ENCODE assay signal across 19 cellular contexts in the genomic region with DNA sequence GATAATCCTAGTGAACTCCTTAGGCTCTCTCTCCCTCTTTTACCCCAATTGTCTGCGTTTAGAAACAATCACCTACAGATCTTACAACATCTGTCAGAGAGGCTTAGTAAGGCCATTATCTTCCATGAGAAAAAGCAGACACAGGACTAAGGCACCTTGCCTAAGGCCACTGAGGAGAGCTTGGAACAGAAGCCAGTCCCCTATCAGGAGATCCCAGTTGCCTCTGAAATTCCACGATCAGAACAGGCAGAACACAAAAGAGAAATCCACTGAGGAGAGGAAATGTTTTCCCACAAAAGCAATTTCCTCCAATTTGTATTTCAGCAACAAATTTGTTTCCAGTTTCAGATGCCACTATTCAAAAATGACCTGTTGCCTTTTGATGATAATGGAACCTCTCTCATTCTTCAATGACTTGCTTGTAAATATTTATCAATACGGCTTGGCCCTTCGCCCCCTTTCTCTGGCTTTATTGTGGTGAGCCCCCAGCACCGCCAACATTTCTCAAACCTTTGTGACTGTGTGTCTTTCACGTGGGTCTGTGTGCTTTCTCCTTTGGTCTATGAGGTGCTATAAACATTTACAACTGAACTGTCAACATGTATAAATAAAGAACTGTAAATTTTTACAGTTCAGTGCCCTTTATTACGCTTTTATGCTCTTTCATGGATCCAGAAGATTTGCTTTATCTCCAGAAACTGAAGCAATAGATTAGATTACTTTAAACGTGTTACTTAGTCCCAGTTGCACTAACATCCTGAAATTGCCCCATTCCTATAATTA.
DNase-seq lines count a peak whose midpoint lies in the region; ATAC-seq and TF ChIP-seq lines count a peak whose summit lies in the region.
"Had no signal": no experiment of that assay in that cellular context is flagged by ENCODE, and none has a peak within 500 bp of the region (broad histone marks: within the 10 kb centered on the region; RNA-seq: fewer than 3 reads in every experiment).

No MANE protein-coding gene starts in this region.

- H3K27me3 ChIP-seq in heart right ventricle = no peaks in the 10 kb centered on the region
- no peaks in the 10 kb centered on the region for H3K27me3 ChIP-seq in muscle layer of duodenum (ENCODE audit: low read depth, low read length)
- peaks cover 4% of the 10 kb centered on the region for H3K27me3 ChIP-seq in WERI-Rb-1 (ENCODE audit: insufficient read depth, low read depth, severe bottlenecking)
- H3K27me3 ChIP-seq: adrenal gland, ovary, upper lobe of left lung had no signal

- peak in 5 of 8 donors; percentile 33 to 70 (median 62) for ATAC-seq in heart right ventricle
- ATAC-seq: activated CD8-positive, alpha-beta T cell treated with anti-CD3 and anti-CD28 coated beads, Interleukin-2, amount 10 ng/mL, durations not matched to agents 7 days and 5 days; HCT116; HepG2; stimulated activated naive B cell treated with anti-CD40 and anti-IgM and Interleukin-4, amounts not matched to agents 10 μg/mL and 1 μg/mL and 100 μg/mL, for 72 hours had no signal

- intact Hi-C loops in heart right ventricle (cut with DNase I) = no loop called here
- intact Hi-C loops in cardiac septum (cut with DNase I) = no loop called here

- TF ChIP-seq CTCF in heart right ventricle (IDR thresholded peaks at IDR 0.05) = no peak
- TF ChIP-seq CTCF in fibroblast of the aortic adventitia (IDR thresholded peaks at IDR 0.05; ENCODE audit: insufficient read depth, low read length) = no peak
- no peak for TF ChIP-seq CTCF in WERI-Rb-1 (IDR thresholded peaks at IDR 0.05; ENCODE audit: low read depth, low read length)

- H3K36me3 ChIP-seq in heart right ventricle (no peaks in the 10 kb centered on the region), muscle layer of duodenum (ENCODE audit: control insufficient read depth in 1 of 2, insufficient read depth in 2 of 2, low read length in 2 of 2) (no peaks in the 10 kb centered on the region), WERI-Rb-1 (no peaks in the 10 kb centered on the region)
- H3K36me3 ChIP-seq: adrenal gland, ovary, upper lobe of left lung had no signal

- no peak overlapping the region for H3K4me3 ChIP-seq in heart right ventricle
- H3K4me3 ChIP-seq in fibroblast of the aortic adventitia (ENCODE audit: low read depth, low read length) = no peak overlapping the region
- no peak overlapping the region for H3K4me3 ChIP-seq in muscle layer of duodenum (ENCODE audit: low read depth in 1 of 2, low read length in 2 of 2)
- H3K4me3 ChIP-seq in WERI-Rb-1 (ENCODE audit: low read depth, low read length) = no peak overlapping the region
- H3K4me3 ChIP-seq: adrenal gland, ovary, upper lobe of left lung had no signal

- H3K4me1 ChIP-seq in heart right ventricle (peaks cover 2 to 27% (median 15%) of the 10 kb centered on the region in 9 donors), muscle layer of duodenum (ENCODE audit: control insufficient read depth in 1 of 2, insufficient read depth in 2 of 2, low read length in 2 of 2) (peaks cover 0 to 4% of the 10 kb centered on the region in 2 donors)

- no peak for DNase-seq in heart right ventricle
- no peak for DNase-seq in cardiac septum (ENCODE audit: low spot score)
- peak; percentile 62 for DNase-seq in fibroblast of the aortic adventitia (ENCODE audit: low read depth)
- no peak for DNase-seq in activated T-cell treated with anti-CD3 and anti-CD28 coated beads for 4 hours
- DNase-seq in WERI-Rb-1 = no peak
- no peak for DNase-seq in globus pallidus (ENCODE audit: low spot score)
- DNase-seq in activated T-cell treated with anti-CD3 and anti-CD28 coated beads, Interleukin-2, amount 50 U/mL, for 1 hour = no peak
- DNase-seq: activated CD8-positive, alpha-beta T cell treated with anti-CD3 and anti-CD28 coated beads, Interleukin-2, amount 10 ng/mL, durations not matched to agents 7 days and 5 days; adrenal gland; CD4-positive, alpha-beta T cell; DMS79 treated with DMSO at 0.1 percent for 48 hours; NCI-H2029; NCI-H510A treated with DMSO at 0.1 percent for 48 hours; ovary; stimulated activated naive B cell treated with anti-CD40 and anti-IgM and Interleukin-4, amounts not matched to agents 10 μg/mL and 1 μg/mL and 100 μg/mL, for 72 hours had no signal

- H3K27ac ChIP-seq in heart right ventricle (peak overlapping the region in 8 of 10 donors; percentile 1 to 54 (median 32)), muscle layer of duodenum (ENCODE audit: low read length) (peak overlapping the region; percentile 32), WERI-Rb-1 (no peak overlapping the region)
- H3K27ac ChIP-seq: ovary had no signal

- 36 to 44% methylated on average over 8 of the region's 8 CpGs for WGBS in heart right ventricle, 2 donors

- peaks cover 0 to 18% (median 4%) of the 10 kb centered on the region in 11 donors for H3K9me3 ChIP-seq in heart right ventricle
- no peaks in the 10 kb centered on the region for H3K9me3 ChIP-seq in muscle layer of duodenum (ENCODE audit: control insufficient read depth in 1 of 2, low read length in 2 of 2)
- peaks cover 10% of the 10 kb centered on the region for H3K9me3 ChIP-seq in WERI-Rb-1 (ENCODE audit: severe bottlenecking)
- H3K9me3 ChIP-seq: adrenal gland, ovary, upper lobe of left lung had no signal
